8 cellular contexts compared by ENCODE assay signal in genomic region chr10:72319416-72320254, GRCh38. TPM values are rescaled to one million over a fixed set of nuclear protein-coding genes. Genes with fewer than 3 reads are reported as not detected.
DNase-seq lines count a peak whose midpoint lies in the region; ATAC-seq and TF ChIP-seq lines count a peak whose summit lies in the region.

No MANE protein-coding gene starts in this region.

- no peak overlapping the region for H2AFZ ChIP-seq in OCI-LY1 (ENCODE audit: low read length)

- H3K79me2 ChIP-seq in OCI-LY1 (ENCODE audit: insufficient read depth, low read length): no peaks in the 10 kb centered on the region

- H3K9me3 ChIP-seq in CD4-positive, alpha-beta memory T cell (ENCODE audit: control insufficient read depth in 1 of 2, low read length in 2 of 2): no peaks in the 10 kb centered on the region
- H3K9me3 ChIP-seq in OCI-LY1 (ENCODE audit: low read length): no peaks in the 10 kb centered on the region
- H3K9me3 ChIP-seq in esophagus squamous epithelium: no peaks in the 10 kb centered on the region

- peak; percentile 87 to 91 (median 89) for DNase-seq in CD4-positive, alpha-beta memory T cell
- DNase-seq in activated T-cell treated with anti-CD3 and anti-CD28 coated beads, Interleukin-2, amount 50 U/mL, for 48 hours: peak; percentile 90 to 93
- DNase-seq in esophagus squamous epithelium (lab: John Stamatoyannopoulos, UW): peak; percentile 66
- peak; percentile 90 for DNase-seq in naive B cell

- H3K27ac ChIP-seq in CD4-positive, alpha-beta memory T cell (ENCODE audit: low read depth, low read length): peak overlapping the region; percentile 89
- H3K27ac ChIP-seq in OCI-LY1 (ENCODE audit: low read depth, low read length, poor library complexity, severe bottlenecking) (peak overlapping the region; percentile 100), esophagus squamous epithelium (peak overlapping the region; percentile 88 to 95 (median 92))

- POLR2A ChIA-PET in CD4-positive, alpha-beta memory T cell (lab: Charles Lee; ENCODE audit: partially characterized antibody): interaction anchor here (0.7 to 13.9 kb wide), 22 partner anchors 8 to 776 kb away, joined by 3 to 368 read pairs (median 4); partner anchors contain the start of genes ANAPC16, ASCC1, DDIT4 and DNAJB12

- CTCF ChIA-PET in CD4-positive, alpha-beta memory T cell (lab: Charles Lee; ENCODE audit: partially characterized antibody): interaction anchor here (0.9 to 5.7 kb wide), 14 partner anchors 7 to 194 kb away, joined by 3 to 51 read pairs (median 6); partner anchors contain the start of genes ANAPC16, ASCC1 and DDIT4

- H3K4me3 ChIP-seq in CD4-positive, alpha-beta memory T cell (ENCODE audit: low read length in 2 of 2): peak overlapping the region; percentile 46 to 55
- H3K4me3 ChIP-seq in OCI-LY1 (ENCODE audit: low read depth, low read length, poor library complexity, severe bottlenecking) (peak overlapping the region; percentile 55), esophagus squamous epithelium (peak overlapping the region; percentile 31 to 69 (median 46))

- no peaks in the 10 kb centered on the region for H3K36me3 Mint-ChIP-seq in CD4-positive, alpha-beta memory T cell
- H3K36me3 Mint-ChIP-seq in naive B cell: no peaks in the 10 kb centered on the region
- H3K36me3 Mint-ChIP-seq in stimulated activated memory B cell treated with anti-CD40 and anti-IgM and Interleukin-4, amounts not matched to agents 10 μg/mL and 1 μg/mL and 100 μg/mL, for 72 hours: no peaks in the 10 kb centered on the region

- no peaks in the 10 kb centered on the region for H4K20me1 ChIP-seq in OCI-LY1 (ENCODE audit: insufficient read depth, low read length)

- no peak for TF ChIP-seq CTCF in OCI-LY1 (IDR thresholded peaks at IDR 0.05; ENCODE audit: low read length)
- TF ChIP-seq CTCF in esophagus squamous epithelium (IDR thresholded peaks at IDR 0.05): peak in 1 of 6 experiments; percentile 24

- H3K27me3 Mint-ChIP-seq in CD4-positive, alpha-beta memory T cell: no peaks in the 10 kb centered on the region
- H3K27me3 Mint-ChIP-seq in naive B cell: no peaks in the 10 kb centered on the region
- no peaks in the 10 kb centered on the region for H3K27me3 Mint-ChIP-seq in stimulated activated memory B cell treated with anti-CD40 and anti-IgM and Interleukin-4, amounts not matched to agents 10 μg/mL and 1 μg/mL and 100 μg/mL, for 72 hours

- H3K9ac ChIP-seq in OCI-LY1 (ENCODE audit: low read length): peak overlapping the region; percentile 72

- H3K4me1 ChIP-seq in CD4-positive, alpha-beta memory T cell (ENCODE audit: insufficient read depth, low read length): peaks cover 95% of the 10 kb centered on the region
- H3K4me1 ChIP-seq in OCI-LY1 (ENCODE audit: insufficient read depth, low read length, severe bottlenecking) (peaks cover 84% of the 10 kb centered on the region), esophagus squamous epithelium (peaks cover 76 to 100% (median 89%) of the 10 kb centered on the region in 3 donors)

- H3K9me3 Mint-ChIP-seq in CD4-positive, alpha-beta memory T cell: no peaks in the 10 kb centered on the region
- H3K9me3 Mint-ChIP-seq in naive B cell: no peaks in the 10 kb centered on the region
- no peaks in the 10 kb centered on the region for H3K9me3 Mint-ChIP-seq in stimulated activated memory B cell treated with anti-CD40 and anti-IgM and Interleukin-4, amounts not matched to agents 10 μg/mL and 1 μg/mL and 100 μg/mL, for 72 hours

- intact Hi-C loops in CD4-positive, alpha-beta memory T cell (cut with micrococcal nuclease): loop anchor here (1.0 to 2.0 kb wide), 4 partner anchors 16 to 71 kb away; no protein-coding TSS in a partner anchor
- intact Hi-C loops in esophagus squamous epithelium (cut with DNase I): no loop called here

- no peaks in the 10 kb centered on the region for H3K27me3 ChIP-seq in CD4-positive, alpha-beta memory T cell (ENCODE audit: insufficient read depth, low read length)
- H3K27me3 ChIP-seq in OCI-LY1 (ENCODE audit: insufficient read depth, low read length): no peaks in the 10 kb centered on the region
- H3K27me3 ChIP-seq in esophagus squamous epithelium: no peaks in the 10 kb centered on the region

- peak overlapping the region; percentile 66 for H3K4me2 ChIP-seq in OCI-LY1 (ENCODE audit: low read length)

- ATAC-seq in GM19397 (IDR thresholded peaks at IDR 0.05; ENCODE audit: unreplicated experiment) (peak; percentile 73), HG03558 (IDR thresholded peaks at IDR 0.05; ENCODE audit: extremely low read depth, unreplicated experiment) (peak; percentile 25), naive B cell (ENCODE audit: low read depth in 2 of 2) (peak; percentile 74 to 76)
- ATAC-seq in stimulated activated memory B cell treated with anti-CD40 and anti-IgM and Interleukin-4, amounts not matched to agents 10 μg/mL and 1 μg/mL and 100 μg/mL, for 72 hours: peak; percentile 82

- H3K27ac Mint-ChIP-seq in CD4-positive, alpha-beta memory T cell: peak overlapping the region; percentile 96 to 99 (median 99)
- peak overlapping the region; percentile 85 to 99 (median 99) for H3K27ac Mint-ChIP-seq in naive B cell
- H3K27ac Mint-ChIP-seq in stimulated activated memory B cell treated with anti-CD40 and anti-IgM and Interleukin-4, amounts not matched to agents 10 μg/mL and 1 μg/mL and 100 μg/mL, for 72 hours: peak overlapping the region; percentile 96

- peaks cover 9% of the 10 kb centered on the region for H3F3A ChIP-seq in OCI-LY1 (ENCODE audit: insufficient read depth, low read length)

- TF ChIP-seq POLR2A in esophagus squamous epithelium (IDR thresholded peaks at IDR 0.05): peak in 1 of 4 donors; percentile 80

- H3K4me1 Mint-ChIP-seq in CD4-positive, alpha-beta memory T cell: peaks cover 53 to 92% (median 74%) of the 10 kb centered on the region in 4 donors
- H3K4me1 Mint-ChIP-seq in naive B cell: peaks cover 51 to 84% (median 76%) of the 10 kb centered on the region in 3 donors
- peaks cover 84% of the 10 kb centered on the region for H3K4me1 Mint-ChIP-seq in stimulated activated memory B cell treated with anti-CD40 and anti-IgM and Interleukin-4, amounts not matched to agents 10 μg/mL and 1 μg/mL and 100 μg/mL, for 72 hours

- H3K36me3 ChIP-seq in CD4-positive, alpha-beta memory T cell (ENCODE audit: insufficient read depth, low read length): no peaks in the 10 kb centered on the region
- H3K36me3 ChIP-seq in OCI-LY1 (ENCODE audit: insufficient read depth, low read length) (no peaks in the 10 kb centered on the region), esophagus squamous epithelium (no peaks in the 10 kb centered on the region)

- peak overlapping the region; percentile 79 to 89 (median 84) for H3K4me3 Mint-ChIP-seq in CD4-positive, alpha-beta memory T cell
- peak overlapping the region; percentile 61 to 92 (median 88) for H3K4me3 Mint-ChIP-seq in naive B cell
- peak overlapping the region; percentile 70 for H3K4me3 Mint-ChIP-seq in stimulated activated memory B cell treated with anti-CD40 and anti-IgM and Interleukin-4, amounts not matched to agents 10 μg/mL and 1 μg/mL and 100 μg/mL, for 72 hours

- 0% methylated on average over 1 to 5 of the region's 60 CpGs for WGBS in esophagus squamous epithelium, 2 donors

- H3K9me2 ChIP-seq in OCI-LY1 (ENCODE audit: low read depth, low read length): no peaks in the 10 kb centered on the region

RNA-seq across cellular contexts. Expression of gene DNAJB12, which starts 35.1 kb away (rescaled TPM):
- 10 to 100 TPM; 26.3 to 26.7 TPM for total RNA-seq in CD4-positive, alpha-beta memory T cell
- 10 to 100 TPM; 13.4 to 26.2 TPM for polyA plus RNA-seq in CD4-positive, alpha-beta memory T cell
- 10 to 100 TPM; 22.7 to 34.0 (median 23.8) TPM for total RNA-seq in esophagus squamous epithelium
- polyA plus RNA-seq in naive B cell (ENCODE audit: low read depth in 6 of 6): 10 to 100 TPM; 15.7 to 28.4 (median 18.6) TPM

RNA-seq across cellular contexts. Expression of gene DDIT4, which starts 45.9 kb away (rescaled TPM):
- total RNA-seq in CD4-positive, alpha-beta memory T cell: 10 to 100 TPM; 23.1 to 24.5 TPM
- 100 to 1,000 TPM; 154 to 635 TPM for polyA plus RNA-seq in CD4-positive, alpha-beta memory T cell
- total RNA-seq in esophagus squamous epithelium: 100 to 1,000 TPM in 3 of 4 donors, 10 to 100 TPM in 1; 49.4 to 384 (median 138) TPM
- 100 to 1,000 TPM in 1 of 6 donors, 10 to 100 TPM in 5; 22.6 to 124 (median 78.2) TPM for polyA plus RNA-seq in naive B cell (ENCODE audit: low read depth in 6 of 6)

Comparison
In these comparisons a context has a peak if more than half of its experiments do, and no peak if none do; other contexts are left out.
1. Peak in every context shown above with its lines: DNase-seq, ATAC-seq, H3K4me3 ChIP-seq and H3K27ac ChIP-seq.
2. ATAC-seq: peak in every context shown above with its lines; median percentile 82 in stimulated activated memory B cell treated with anti-CD40 and anti-IgM and Interleukin-4, amounts not matched to agents 10 μg/mL and 1 μg/mL and 100 μg/mL, for 72 hours; 75 in naive B cell; 73 in GM19397; 25 in HG03558.